ENCODE assay signal across 30 cellular contexts in the genomic region with DNA sequence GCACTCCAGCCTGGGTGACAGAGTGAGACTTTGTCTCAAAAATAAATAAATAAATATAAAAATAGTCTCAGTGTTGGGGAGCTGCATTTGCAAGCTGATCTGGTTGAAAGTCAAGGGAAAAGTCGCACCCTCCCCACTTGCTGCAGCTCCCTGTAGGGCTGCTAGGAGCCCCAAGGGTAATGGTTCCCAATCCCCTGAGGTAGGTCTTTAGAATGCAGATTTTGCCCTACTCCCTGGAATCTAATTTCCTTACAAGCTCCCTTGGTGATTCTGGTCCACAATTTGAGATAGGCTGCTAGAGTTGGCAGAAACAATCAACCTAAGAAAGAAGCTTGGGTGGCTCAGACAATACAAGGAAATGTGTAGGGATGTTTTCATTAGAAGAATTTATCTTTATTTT.
"Had no signal": no experiment of that assay in that cellular context is flagged by ENCODE, and none has a peak within 500 bp of the region (broad histone marks: within the 10 kb centered on the region; RNA-seq: fewer than 3 reads in every experiment).

No MANE protein-coding gene starts in this region.

- H3K27me3 Mint-ChIP-seq: activated CD4-positive, alpha-beta memory T cell treated with anti-CD3 and anti-CD28 coated beads, Interleukin-2, amount 10 ng/mL, durations not matched to agents 7 days and 5 days had no signal

- H3K27me3 ChIP-seq: brain microvascular endothelial cell, dorsolateral prefrontal cortex had no signal

- H3K4me3 ChIP-seq: coronary artery, dorsolateral prefrontal cortex had no signal

- H3K36me3 Mint-ChIP-seq: activated naive CD8-positive, alpha-beta T cell had no signal

- H3K27ac Mint-ChIP-seq: activated CD4-positive, alpha-beta memory T cell treated with anti-CD3 and anti-CD28 coated beads, Interleukin-2, amount 10 ng/mL, durations not matched to agents 7 days and 5 days; activated CD4-positive, alpha-beta T cell treated with anti-CD3 and anti-CD28 coated beads, Interleukin-2, amount 10 ng/mL, durations not matched to agents 7 days and 5 days; activated naive CD8-positive, alpha-beta T cell; activated T-cell treated with anti-CD3 and anti-CD28 coated beads, Interleukin-2, amount 50 U/mL, for 24 hours; activated T-cell treated with anti-CD3 and anti-CD28 coated beads, Interleukin-2, amount 50 U/mL, for 72 hours; activated T-helper 17 cell treated with anti-CD3 and anti-CD28 coated beads, Interleukin-2, amount 50 U/mL, for 72 hours; dendritic cell treated with granulocyte-macrophage colony-stimulating factor and Interleukin-4, amounts not matched to agents 40 ng/mL and 50 ng/mL, for 4 days; endodermal cell had no signal

- H3K27ac ChIP-seq: brain microvascular endothelial cell, coronary artery had no signal

- FAIRE-seq: astrocyte, bronchial epithelial cell, frontal cortex had no signal

- H3K36me3 ChIP-seq: brain microvascular endothelial cell had no signal

- H3K4me3 Mint-ChIP-seq: activated CD4-positive, alpha-beta memory T cell treated with anti-CD3 and anti-CD28 coated beads, Interleukin-2, amount 10 ng/mL, durations not matched to agents 7 days and 5 days; activated CD4-positive, alpha-beta T cell treated with anti-CD3 and anti-CD28 coated beads, Interleukin-2, amount 10 ng/mL, durations not matched to agents 7 days and 5 days; activated naive CD8-positive, alpha-beta T cell; activated T-cell treated with anti-CD3 and anti-CD28 coated beads, Interleukin-2, amount 50 U/mL, for 24 hours; activated T-cell treated with anti-CD3 and anti-CD28 coated beads, Interleukin-2, amount 50 U/mL, for 72 hours; activated T-helper 17 cell treated with anti-CD3 and anti-CD28 coated beads, Interleukin-2, amount 50 U/mL, for 72 hours; central memory CD8-positive, alpha-beta T cell; dendritic cell treated with granulocyte-macrophage colony-stimulating factor and Interleukin-4, amounts not matched to agents 40 ng/mL and 50 ng/mL, for 4 days; endodermal cell had no signal

- H3K9me3 Mint-ChIP-seq: activated CD4-positive, alpha-beta memory T cell treated with anti-CD3 and anti-CD28 coated beads, Interleukin-2, amount 10 ng/mL, durations not matched to agents 7 days and 5 days; activated CD4-positive, alpha-beta T cell treated with anti-CD3 and anti-CD28 coated beads, Interleukin-2, amount 10 ng/mL, durations not matched to agents 7 days and 5 days; activated T-cell treated with anti-CD3 and anti-CD28 coated beads, Interleukin-2, amount 50 U/mL, for 24 hours; activated T-cell treated with anti-CD3 and anti-CD28 coated beads, Interleukin-2, amount 50 U/mL, for 72 hours; activated T-helper 17 cell treated with anti-CD3 and anti-CD28 coated beads, Interleukin-2, amount 50 U/mL, for 72 hours; central memory CD8-positive, alpha-beta T cell; dendritic cell treated with granulocyte-macrophage colony-stimulating factor and Interleukin-4, amounts not matched to agents 40 ng/mL and 50 ng/mL, for 4 days; endodermal cell had no signal

- DNase-seq: activated CD4-positive, alpha-beta memory T cell treated with anti-CD3 and anti-CD28 coated beads, Interleukin-2, amount 10 ng/mL, durations not matched to agents 7 days and 5 days; activated CD4-positive, alpha-beta T cell treated with anti-CD3 and anti-CD28 coated beads for 1 hour; activated CD4-positive, alpha-beta T cell treated with anti-CD3 and anti-CD28 coated beads for 4 hours; activated CD4-positive, alpha-beta T cell treated with anti-CD3 and anti-CD28 coated beads, Interleukin-2, amount 10 ng/mL, durations not matched to agents 7 days and 5 days; activated CD4-positive, alpha-beta T cell treated with anti-CD3 and anti-CD28 coated beads, Interleukin-2, amount 50 U/mL, for 4 hours; activated CD8-positive, alpha-beta memory T cell treated with anti-CD3 and anti-CD28 coated beads, Interleukin-2, amount 50 U/mL, for 48 hours; activated effector memory CD4-positive, alpha-beta T cell treated with Interleukin-2 at 50 U/mL for 16 hours; activated gamma-delta T cell treated with Interleukin-2 at 50 U/mL for 16 hours; activated naive CD4-positive, alpha-beta T cell treated with anti-CD3 and anti-CD28 coated beads, Interleukin-2, amount 50 U/mL, for 16 hours; activated naive CD4-positive, alpha-beta T cell treated with Interleukin-2 at 50 U/mL for 16 hours; activated T-cell treated with anti-CD3 and anti-CD28 coated beads for 4 hours; activated T-cell treated with anti-CD3 and anti-CD28 coated beads, Interleukin-2, amount 50 U/mL, for 24 hours; activated T-cell treated with anti-CD3 and anti-CD28 coated beads, Interleukin-2, amount 50 U/mL, for 72 hours; amniotic stem cell; anterior cingulate cortex; brain microvascular endothelial cell; dorsolateral prefrontal cortex; effector memory CD4-positive, alpha-beta T cell; endodermal cell; foreskin fibroblast; head of caudate nucleus; T-helper 2 cell had no signal

- H3K4me1 Mint-ChIP-seq: activated CD4-positive, alpha-beta memory T cell treated with anti-CD3 and anti-CD28 coated beads, Interleukin-2, amount 10 ng/mL, durations not matched to agents 7 days and 5 days; activated CD4-positive, alpha-beta T cell treated with anti-CD3 and anti-CD28 coated beads, Interleukin-2, amount 10 ng/mL, durations not matched to agents 7 days and 5 days; activated T-helper 17 cell treated with anti-CD3 and anti-CD28 coated beads, Interleukin-2, amount 50 U/mL, for 72 hours; central memory CD8-positive, alpha-beta T cell had no signal
